Comparison of ENCODE assay signal across 8 cellular contexts in genomic region chr18:74495581-74496507, GRCh38. TPM values are rescaled to one million over a fixed set of nuclear protein-coding genes. Genes with fewer than 3 reads are reported as not detected.
DNase-seq lines count a peak whose midpoint lies in the region; ATAC-seq and TF ChIP-seq lines count a peak whose summit lies in the region.

Gene CNDP2 (plus strand): TSS chr18:74496363. CDS start chr18:74499974, 3,611 bp downstream.

- peak; percentile 99 for DNase-seq in GF-D8 (lab: John Stamatoyannopoulos, UW)
- peak; percentile 93 for DNase-seq in HEK293T (ENCODE audit: extremely low spot score)
- peak; percentile 98 for DNase-seq in MV-4-11 (lab: John Stamatoyannopoulos, UW)
- peak; percentile 98 for DNase-seq in SK-MEL-5 (ENCODE audit: low read depth, low spot score)
- DNase-seq in activated naive CD4-positive, alpha-beta T cell treated with Interleukin-2 at 50 U/mL for 16 hours, result peak; percentile 99
- DNase-seq in foreskin keratinocyte, result peak; percentile 90 to 95

- H3K27me3 ChIP-seq in foreskin keratinocyte, result no peaks in the 10 kb centered on the region
- no peaks in the 10 kb centered on the region for H3K27me3 ChIP-seq in neuron (ENCODE audit: insufficient read depth, low read length)
- H3K27me3 ChIP-seq in subcutaneous abdominal adipose tissue (ENCODE audit: control insufficient read depth in 5 of 5, insufficient read depth in 4 of 5, low read length in 5 of 5), result no peaks in the 10 kb centered on the region

- peak within 1 kb of the TSS in 4 of 5 donors; percentile 83 to 97 (median 91) for H3K9ac ChIP-seq in subcutaneous abdominal adipose tissue (ENCODE audit: low read length in 5 of 5)

- no peaks in the 10 kb centered on the region for H3K4me1 ChIP-seq in foreskin keratinocyte
- peaks cover 7% of the 10 kb centered on the region for H3K4me1 ChIP-seq in neuron (ENCODE audit: insufficient read depth, low read length)
- peaks cover 7 to 40% (median 35%) of the 10 kb centered on the region in 5 donors for H3K4me1 ChIP-seq in subcutaneous abdominal adipose tissue (ENCODE audit: control insufficient read depth in 5 of 5, insufficient read depth in 5 of 5, low read length in 5 of 5)

- no peak for TF ChIP-seq CTCF in foreskin keratinocyte (conservative IDR thresholded peaks at IDR 0.05)

- in situ Hi-C loops in SK-MEL-5 (cut with HindIII; ENCODE audit: low pct_unique_long_range_greater_than_20kb, low sequenced_read_pairs), result no loop called here

- H3K27ac ChIP-seq in foreskin keratinocyte (peak within 1 kb of the TSS; percentile 82), subcutaneous abdominal adipose tissue (ENCODE audit: low read depth, low read length) (peak within 1 kb of the TSS; percentile 88)

- ATAC-seq in foreskin keratinocyte, result peak; percentile 87

- POLR2A ChIA-PET in HEK293T (lab: Yijun Ruan, JAX), result interaction anchor here (0.6 to 1.7 kb wide), 8 partner anchors 9 to 147 kb away, joined by 3 to 4 read pairs (median 3); partner anchors contain the start of gene DIPK1C

- peaks cover 2% of the 10 kb centered on the region for H3K9me3 ChIP-seq in neuron (ENCODE audit: low read length)
- peaks cover 0 to 8% (median 0%) of the 10 kb centered on the region in 5 donors for H3K9me3 ChIP-seq in subcutaneous abdominal adipose tissue (ENCODE audit: control insufficient read depth in 5 of 5, low read length in 5 of 5)

- CTCF ChIA-PET in HEK293T (lab: Yijun Ruan, JAX), result interaction anchor here (0.8 kb wide), 1 partner anchor 56 kb away, joined by 3 read pairs; no protein-coding TSS in a partner anchor

- H3K36me3 ChIP-seq in neuron (ENCODE audit: insufficient read depth, low read length) (peaks cover 10% of the 10 kb centered on the region), subcutaneous abdominal adipose tissue (ENCODE audit: control insufficient read depth in 5 of 5, insufficient read depth in 5 of 5, low read length in 5 of 5) (no peaks in the 10 kb centered on the region)

- H2AFZ ChIP-seq in neuron (ENCODE audit: low read depth, low read length), result peak within 1 kb of the TSS; percentile 59

- H3K4me3 ChIP-seq in neuron (ENCODE audit: low read length), result peak within 1 kb of the TSS; percentile 81
- peak within 1 kb of the TSS; percentile 75 to 90 (median 83) for H3K4me3 ChIP-seq in subcutaneous abdominal adipose tissue (ENCODE audit: low read depth in 1 of 5, low read length in 5 of 5)

TF ChIP-seq in HEK293T, 16 proteins besides CTCF, POLR2A, EP300 and RAD21:
- TF ChIP-seq PKNOX1 (IDR thresholded peaks at IDR 0.05) (peak; percentile 98), ELF4 (IDR thresholded peaks at IDR 0.05) (peak; percentile 60), L3MBTL2 (conservative IDR thresholded peaks at IDR 0.05) (peak; percentile 49), SP1 (IDR thresholded peaks at IDR 0.05) (peak; percentile 62), TARDBP (IDR thresholded peaks at IDR 0.05) (no peak)

RNA-seq across cellular contexts. Expression of gene CNDP2, which starts in this region (rescaled TPM):
- 23.0 and 35.7 TPM in 2 replicates for total RNA-seq in SK-MEL-5 (2014; rRNA removed; shearing (Covaris generic))
- polyA plus RNA-seq in SK-MEL-5 (2015; cell fraction: cytosol; rRNA removed), result 92.0 and 93.7 TPM in 2 replicates
- polyA plus RNA-seq in SK-MEL-5 (2015; cell fraction: nucleus; rRNA removed), result 131 and 182 TPM in 2 replicates
- total RNA-seq in foreskin keratinocyte, result 108 and 143 TPM in 2 replicates
- polyA plus RNA-seq in foreskin keratinocyte, result 120 and 141 TPM in 2 replicates

Comparison
In these comparisons a context has a peak if more than half of its experiments do, and no peak if none do; other contexts are left out.
1. Peak in every context shown above with its lines: DNase-seq, ATAC-seq, H3K4me3 ChIP-seq and H3K27ac ChIP-seq.